28 cellular contexts compared by ENCODE assay signal in the genomic region with DNA sequence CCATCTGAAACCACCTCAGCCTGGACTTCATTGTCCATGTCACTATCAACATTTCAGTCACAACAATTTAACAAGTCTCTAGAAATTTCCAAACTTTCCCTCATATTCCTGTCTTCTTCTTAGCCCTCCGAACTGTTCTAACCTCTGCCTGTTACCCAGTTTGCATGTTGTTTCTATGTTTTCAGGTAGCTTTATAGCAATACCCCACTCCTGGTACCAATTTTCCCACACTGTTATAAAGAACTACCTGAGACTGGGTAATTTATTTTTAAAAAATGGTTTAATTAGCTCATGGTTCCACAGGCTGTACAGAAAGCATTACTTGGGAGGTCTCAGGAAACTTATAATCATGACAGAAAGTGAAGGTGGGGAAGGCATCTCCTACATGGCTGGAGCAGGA.
"Had no signal": no experiment of that assay in that cellular context is flagged by ENCODE, and none has a peak within 500 bp of the region (broad histone marks: within the 10 kb centered on the region; RNA-seq: fewer than 3 reads in every experiment).

No MANE protein-coding gene starts in this region.

- FAIRE-seq: colon, endometrium, endothelial cell of umbilical vein, frontal cortex had no signal

- H3K4me1 ChIP-seq: colonic mucosa, esophagus muscularis mucosa, esophagus squamous epithelium, foreskin keratinocyte, gastrocnemius medialis, gastroesophageal sphincter, heart left ventricle, heart right ventricle had no signal

- H3K27me3 ChIP-seq: colonic mucosa, esophagus muscularis mucosa, esophagus squamous epithelium, foreskin keratinocyte, gastrocnemius medialis, gastroesophageal sphincter, heart left ventricle, heart right ventricle had no signal

- H3K4me3 ChIP-seq: colonic mucosa, coronary artery, dorsolateral prefrontal cortex, esophagus muscularis mucosa, esophagus squamous epithelium, gastrocnemius medialis, gastroesophageal sphincter, heart left ventricle, heart right ventricle had no signal

- ATAC-seq: effector memory CD8-positive, alpha-beta T cell; esophagus mucosa; foreskin keratinocyte; gastrocnemius medialis; gastroesophageal sphincter; heart left ventricle; heart right ventricle had no signal

- DNase-seq: colonic mucosa; cortex of kidney; dermis blood vessel endothelial cell; dorsolateral prefrontal cortex; effector CD4-positive, alpha-beta T cell; effector CD8-positive, alpha-beta T cell; effector memory CD4-positive, alpha-beta T cell; effector memory CD8-positive, alpha-beta T cell; endodermal cell; erythroblast; esophagus squamous epithelium; foreskin fibroblast; foreskin keratinocyte; foreskin melanocyte; gastrocnemius medialis; glutamatergic neuron; head of caudate nucleus; heart left ventricle; heart right ventricle had no signal

- H3K36me3 ChIP-seq: colonic mucosa, esophagus muscularis mucosa, esophagus squamous epithelium, gastrocnemius medialis, gastroesophageal sphincter, heart left ventricle, heart right ventricle had no signal

- H3K27ac ChIP-seq: colonic mucosa, coronary artery, dorsolateral prefrontal cortex, epithelial cell of prostate, esophagus muscularis mucosa, esophagus squamous epithelium, foreskin keratinocyte, gastrocnemius medialis, gastroesophageal sphincter, heart left ventricle, heart right ventricle had no signal

- H3K9me3 ChIP-seq: colonic mucosa, esophagus squamous epithelium, gastrocnemius medialis had no signal
